ENCODE assay signal across 20 cellular contexts in the genomic region with DNA sequence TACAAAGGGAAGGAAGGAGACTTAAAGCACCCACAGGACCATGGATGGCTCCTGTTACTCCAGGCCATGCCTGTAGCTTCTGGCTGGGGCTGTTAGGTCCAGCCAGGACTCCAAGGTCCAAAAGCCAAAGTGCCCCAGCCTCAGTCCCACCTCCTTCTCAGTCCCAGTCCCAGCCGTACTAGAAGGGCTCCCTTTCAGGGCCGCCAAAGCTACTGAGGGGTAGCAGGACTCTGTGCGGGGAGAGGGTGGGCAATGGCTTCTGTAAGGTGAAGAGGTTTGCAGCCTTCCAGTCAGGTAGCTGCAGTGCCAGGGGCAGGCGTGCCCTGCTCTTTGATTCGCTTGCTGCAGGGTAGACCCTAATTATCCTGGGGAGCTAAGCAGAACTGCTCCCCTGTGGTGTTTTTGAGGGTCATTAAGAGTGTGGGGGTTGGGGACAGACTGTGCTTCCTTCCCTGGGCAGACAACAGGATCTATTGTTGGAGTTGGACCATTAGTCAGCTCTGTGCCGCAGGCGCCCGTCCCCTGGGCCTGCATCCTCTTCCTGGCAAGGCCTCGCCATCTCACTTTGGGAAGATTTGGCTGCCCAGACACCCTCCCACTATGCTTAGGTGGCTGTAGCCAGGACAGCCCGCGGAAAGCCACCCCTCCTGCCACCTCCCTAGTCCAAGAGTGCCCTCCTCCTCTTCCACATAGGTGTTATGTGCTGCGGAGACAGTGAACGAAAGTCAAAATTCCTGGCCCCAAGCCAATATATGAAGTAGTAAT.
DNase-seq lines count a peak whose midpoint lies in the region; ATAC-seq and FAIRE-seq lines count a peak whose summit lies in the region.
"Had no signal": no experiment of that assay in that cellular context is flagged by ENCODE, and none has a peak within 500 bp of the region (broad histone marks: within the 10 kb centered on the region; RNA-seq: fewer than 3 reads in every experiment).

No MANE protein-coding gene starts in this region.

- no peak overlapping the region for H3K27ac Mint-ChIP-seq in stimulated activated effector memory CD8-positive, alpha-beta T cell treated with anti-CD3 and anti-CD28 coated beads, Interleukin-12 subunit alpha, Interleukin-12 subunit beta, amount 100 ng/mL, for 72 hours
- H3K27ac Mint-ChIP-seq: activated CD4-positive, alpha-beta T cell treated with anti-CD3 and anti-CD28 coated beads, Interleukin-2, amount 10 ng/mL, durations not matched to agents 24 days and 14 days; activated naive CD4-positive, alpha-beta T cell treated with anti-CD3 and anti-CD28 coated beads, Interleukin-2, amount 10 ng/mL, durations not matched to agents 7 days and 5 days; endodermal cell had no signal

- H3K4me3 Mint-ChIP-seq in stimulated activated effector memory CD8-positive, alpha-beta T cell treated with anti-CD3 and anti-CD28 coated beads, Interleukin-12 subunit alpha, Interleukin-12 subunit beta, amount 100 ng/mL, for 72 hours, result no peak overlapping the region
- H3K4me3 Mint-ChIP-seq: activated CD4-positive, alpha-beta T cell treated with anti-CD3 and anti-CD28 coated beads, Interleukin-2, amount 10 ng/mL, durations not matched to agents 24 days and 14 days; activated naive CD4-positive, alpha-beta T cell treated with anti-CD3 and anti-CD28 coated beads, Interleukin-2, amount 10 ng/mL, durations not matched to agents 7 days and 5 days; endodermal cell had no signal

- no peak for ATAC-seq in stimulated activated effector memory CD8-positive, alpha-beta T cell treated with anti-CD3 and anti-CD28 coated beads, Interleukin-12 subunit alpha, Interleukin-12 subunit beta, amount 100 ng/mL, for 72 hours

- no peaks in the 10 kb centered on the region for H3K36me3 Mint-ChIP-seq in stimulated activated effector memory CD8-positive, alpha-beta T cell treated with anti-CD3 and anti-CD28 coated beads, Interleukin-12 subunit alpha, Interleukin-12 subunit beta, amount 100 ng/mL, for 72 hours
- H3K36me3 Mint-ChIP-seq: activated naive CD4-positive, alpha-beta T cell treated with anti-CD3 and anti-CD28 coated beads, Interleukin-2, amount 10 ng/mL, durations not matched to agents 7 days and 5 days had no signal

- FAIRE-seq in RCC 7860 (lab: Jason Lieb, UNC), result no peak
- FAIRE-seq: astrocyte, GM12892, TTC549 had no signal

- no peaks in the 10 kb centered on the region for H3K9me3 Mint-ChIP-seq in stimulated activated effector memory CD8-positive, alpha-beta T cell treated with anti-CD3 and anti-CD28 coated beads, Interleukin-12 subunit alpha, Interleukin-12 subunit beta, amount 100 ng/mL, for 72 hours
- H3K9me3 Mint-ChIP-seq: activated CD4-positive, alpha-beta T cell treated with anti-CD3 and anti-CD28 coated beads, Interleukin-2, amount 10 ng/mL, durations not matched to agents 24 days and 14 days; activated naive CD4-positive, alpha-beta T cell treated with anti-CD3 and anti-CD28 coated beads, Interleukin-2, amount 10 ng/mL, durations not matched to agents 7 days and 5 days; endodermal cell had no signal

- in situ Hi-C loops in SK-MEL-5 (cut with HindIII; ENCODE audit: low pct_unique_long_range_greater_than_20kb, low sequenced_read_pairs), result no loop called here

- DNase-seq in DMS79 (lab: John Stamatoyannopoulos, UW) (peak; percentile 89), NCI-H1417 treated with DMSO at 0.1 percent for 48 hours (lab: John Stamatoyannopoulos, UW) (peak; percentile 95), SK-MEL-5 (ENCODE audit: low read depth, low spot score) (peak; percentile 35), mesenteric fat pad (ENCODE audit: low spot score) (peak; percentile 84), AG20443 (ENCODE audit: low spot score) (no peak), GM19238 (ENCODE audit: insufficient read length, low spot score) (no peak), RCC 7860 (ENCODE audit: low spot score) (no peak)
- DNase-seq in stimulated activated effector memory CD8-positive, alpha-beta T cell treated with anti-CD3 and anti-CD28 coated beads, Interleukin-12 subunit alpha, Interleukin-12 subunit beta, amount 100 ng/mL, for 72 hours (ENCODE audit: low spot score in 2 of 2), result no peak
- DNase-seq: activated CD4-positive, alpha-beta T cell treated with anti-CD3 and anti-CD28 coated beads, Interleukin-2, amount 10 ng/mL, durations not matched to agents 24 days and 14 days; activated naive CD4-positive, alpha-beta T cell treated with anti-CD3 and anti-CD28 coated beads, Interleukin-2, amount 10 ng/mL, durations not matched to agents 7 days and 5 days; Caco-2; endodermal cell; GDM1; GOT3; NCI-H82; right cardiac atrium; stomach had no signal

- no peaks in the 10 kb centered on the region for H3K4me1 Mint-ChIP-seq in stimulated activated effector memory CD8-positive, alpha-beta T cell treated with anti-CD3 and anti-CD28 coated beads, Interleukin-12 subunit alpha, Interleukin-12 subunit beta, amount 100 ng/mL, for 72 hours
- H3K4me1 Mint-ChIP-seq: activated CD4-positive, alpha-beta T cell treated with anti-CD3 and anti-CD28 coated beads, Interleukin-2, amount 10 ng/mL, durations not matched to agents 24 days and 14 days; activated naive CD4-positive, alpha-beta T cell treated with anti-CD3 and anti-CD28 coated beads, Interleukin-2, amount 10 ng/mL, durations not matched to agents 7 days and 5 days had no signal

Comparison
In these comparisons a context has a peak if more than half of its experiments do, and no peak if none do; other contexts are left out.
1. DNase-seq: peak in DMS79 (single experiment), NCI-H1417 treated with DMSO at 0.1 percent for 48 hours (single experiment), SK-MEL-5 (single experiment) and mesenteric fat pad (single experiment); none in AG20443 (single experiment), GM19238 (single experiment), RCC 7860 (single experiment) and stimulated activated effector memory CD8-positive, alpha-beta T cell treated with anti-CD3 and anti-CD28 coated beads, Interleukin-12 subunit alpha, Interleukin-12 subunit beta, amount 100 ng/mL, for 72 hours (0 of 2).